ENCODE assay signal across 8 cellular contexts in the genomic region with DNA sequence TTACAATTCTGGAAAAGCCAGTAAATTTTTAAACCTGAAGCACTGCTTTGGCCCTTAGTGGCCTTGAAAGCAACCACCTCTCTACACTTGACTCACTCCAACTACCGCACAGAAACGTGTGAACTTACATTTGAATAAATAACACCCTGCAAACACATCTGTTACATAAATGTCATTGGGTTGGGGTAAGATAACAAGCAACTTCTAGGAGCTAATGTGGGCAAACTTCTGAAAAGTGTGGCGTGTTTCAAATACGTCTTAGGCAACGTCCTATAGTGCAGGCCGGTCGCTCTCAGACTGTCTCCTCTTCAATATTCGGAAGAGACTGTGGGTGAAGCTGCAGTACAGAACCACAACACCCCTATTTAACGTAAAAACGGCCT. TPM values are rescaled to one million over a fixed set of nuclear protein-coding genes. Genes with fewer than 3 reads are reported as not detected.
DNase-seq lines count a peak whose midpoint lies in the region; ATAC-seq, FAIRE-seq and TF ChIP-seq lines count a peak whose summit lies in the region.

No MANE protein-coding gene starts in this region.

- H3K4me1 ChIP-seq in cardiac muscle cell (ENCODE audit: low read depth) (peaks cover 9% of the 10 kb centered on the region), prostate gland (replicated peaks) (peaks cover 4% of the 10 kb centered on the region)

- peak overlapping the region; percentile 94 for H3K27ac Mint-ChIP-seq in CD4-positive, alpha-beta T cell
- H3K27ac Mint-ChIP-seq in activated B cell treated with CpG ODN at 0.5 μM for 24 hours = peak overlapping the region; percentile 90

- peak; percentile 53 for ATAC-seq in CD4-positive, alpha-beta T cell (ENCODE audit: poor library complexity)
- peak; percentile 36 for ATAC-seq in GM19035 (IDR thresholded peaks at IDR 0.05; ENCODE audit: unreplicated experiment)
- ATAC-seq in HG03196 (IDR thresholded peaks at IDR 0.05; ENCODE audit: unreplicated experiment) = peak; percentile 34
- peak; percentile 41 for ATAC-seq in activated B cell treated with CpG ODN at 0.5 μM for 24 hours (ENCODE audit: low read depth)

- intact Hi-C loops in CD4-positive, alpha-beta T cell (cut with DNase I, micrococcal nuclease) = loop anchor here in 1 of 2 experiments (5.0 to 10.0 kb wide), 4 partner anchors 865 to 1325 kb away; partner anchors contain the start of genes ARMC10, DNAJC2, FBXL13 and PMPCB
- intact Hi-C loops in activated B cell treated with CpG ODN at 0.5 μM for 24 hours (cut with micrococcal nuclease) (loop anchor here (5.0 kb wide), 3 partner anchors 860 to 1325 kb away; partner anchors contain the start of genes PMPCB, PSMC2 and RINT1), prostate gland (cut with DNase I) (no loop called here)

- peaks cover 51% of the 10 kb centered on the region for H3K4me1 Mint-ChIP-seq in CD4-positive, alpha-beta T cell (ENCODE audit: low read depth)
- H3K4me1 Mint-ChIP-seq in activated B cell treated with CpG ODN at 0.5 μM for 24 hours = peaks cover 29% of the 10 kb centered on the region

- H3K27ac ChIP-seq in CD4-positive, alpha-beta T cell (ENCODE audit: low read depth, low read length) = peak overlapping the region; percentile 58
- H3K27ac ChIP-seq in cardiac muscle cell = peak overlapping the region; percentile 87
- peak overlapping the region; percentile 82 to 84 for H3K27ac ChIP-seq in prostate gland

- H3K9me3 ChIP-seq in CD4-positive, alpha-beta T cell (ENCODE audit: control insufficient read depth, low read length) = no peaks in the 10 kb centered on the region
- H3K9me3 ChIP-seq in cardiac muscle cell (ENCODE audit: low read depth) (no peaks in the 10 kb centered on the region), prostate gland (no peaks in the 10 kb centered on the region)

- no peak for DNase-seq in CD4-positive, alpha-beta T cell
- DNase-seq in activated B cell treated with CpG ODN at 0.5 μM for 24 hours = no peak
- DNase-seq in cardiac muscle cell (ENCODE audit: low read depth in 1 of 2, low spot score in 1 of 2) = peak; percentile 12 to 25
- DNase-seq in prostate gland (ENCODE audit: low spot score) = no peak
- DNase-seq in NCI-H1694 (lab: John Stamatoyannopoulos, UW) = no peak
- no peak for DNase-seq in H54 (ENCODE audit: insufficient read length, low spot score)

- POLR2A ChIA-PET in CD4-positive, alpha-beta T cell (lab: Charles Lee) = no interaction called here
- POLR2A ChIA-PET in activated B cell treated with CpG ODN at 0.5 μM for 24 hours (lab: Charles Lee) = no interaction called here

- no peaks in the 10 kb centered on the region for H3K9me3 Mint-ChIP-seq in CD4-positive, alpha-beta T cell
- H3K9me3 Mint-ChIP-seq in activated B cell treated with CpG ODN at 0.5 μM for 24 hours = peaks cover 3% of the 10 kb centered on the region

- WGBS in prostate gland = 0% methylated on average over 10 of the region's 10 CpGs

- H3K36me3 Mint-ChIP-seq in CD4-positive, alpha-beta T cell (ENCODE audit: low read depth) = peaks cover 30% of the 10 kb centered on the region
- H3K36me3 Mint-ChIP-seq in activated B cell treated with CpG ODN at 0.5 μM for 24 hours (ENCODE audit: low read depth) = peaks cover 26% of the 10 kb centered on the region

- peak overlapping the region; percentile 97 for H3K4me3 Mint-ChIP-seq in CD4-positive, alpha-beta T cell
- H3K4me3 Mint-ChIP-seq in activated B cell treated with CpG ODN at 0.5 μM for 24 hours = peak overlapping the region; percentile 95

- H3K4me3 ChIP-seq in cardiac muscle cell (peak overlapping the region; percentile 77), prostate gland (peak overlapping the region; percentile 61 to 62)

- H3K27me3 Mint-ChIP-seq in CD4-positive, alpha-beta T cell = peaks cover 14% of the 10 kb centered on the region
- peaks cover 11% of the 10 kb centered on the region for H3K27me3 Mint-ChIP-seq in activated B cell treated with CpG ODN at 0.5 μM for 24 hours

- no peak for TF ChIP-seq CTCF in CD4-positive, alpha-beta T cell (IDR thresholded peaks at IDR 0.05)
- no peak for TF ChIP-seq CTCF in activated B cell treated with CpG ODN at 0.5 μM for 24 hours (IDR thresholded peaks at IDR 0.05)
- TF ChIP-seq CTCF in cardiac muscle cell (IDR thresholded peaks at IDR 0.05; ENCODE audit: low read depth, low read length) = no peak
- TF ChIP-seq CTCF in prostate gland (IDR thresholded peaks at IDR 0.05) = no peak

- no peaks in the 10 kb centered on the region for H3K27me3 ChIP-seq in CD4-positive, alpha-beta T cell (ENCODE audit: control insufficient read depth, insufficient read depth, low read length)
- no peaks in the 10 kb centered on the region for H3K27me3 ChIP-seq in cardiac muscle cell
- H3K27me3 ChIP-seq in prostate gland (replicated peaks; ENCODE audit: insufficient read depth) = no peaks in the 10 kb centered on the region

- no peak for FAIRE-seq in H54 (lab: Jason Lieb, UNC)

- no peak for TF ChIP-seq POLR2A in prostate gland (IDR thresholded peaks at IDR 0.05)
- TF ChIP-seq POLR2A in H54 (IDR thresholded peaks at IDR 0.05; ENCODE audit: low read depth, low read length) = no peak

- H3K36me3 ChIP-seq in cardiac muscle cell (peaks cover 10% of the 10 kb centered on the region), prostate gland (peaks cover 0 to 8% of the 10 kb centered on the region in 2 donors)

- CTCF ChIA-PET in CD4-positive, alpha-beta T cell (lab: Charles Lee) = interaction anchor here (1.3 kb wide), 1 partner anchor 24 kb away, joined by 4 read pairs; no protein-coding TSS in a partner anchor
- CTCF ChIA-PET in activated B cell treated with CpG ODN at 0.5 μM for 24 hours (lab: Charles Lee) = no interaction called here

RNA-seq across cellular contexts. Expression of gene ORC5, which starts 0.5 kb away (rescaled TPM):
- 1 to 10 TPM; 7.7 to 9.3 TPM for total RNA-seq in CD4-positive, alpha-beta T cell
- total RNA-seq in activated B cell treated with CpG ODN at 0.5 μM for 24 hours (22.1 and 23.0 TPM in 2 replicates), cardiac muscle cell (65.4 and 66.5 TPM in 2 replicates), prostate gland (10 to 100 TPM; 31.6 to 50.5 TPM)
- 13.5 and 20.4 TPM in 2 replicates for polyA plus RNA-seq in cardiac muscle cell

Comparison
In these comparisons a context has a peak if more than half of its experiments do, and no peak if none do; other contexts are left out.
1. DNase-seq: peak in cardiac muscle cell (2 of 2); none in CD4-positive, alpha-beta T cell (0 of 10), activated B cell treated with CpG ODN at 0.5 μM for 24 hours (single experiment), prostate gland (single experiment), NCI-H1694 (single experiment) and H54 (single experiment).
2. Peak in every context shown above with its lines, with median percentiles within 50 percentile points of each other: ATAC-seq and H3K27ac ChIP-seq.